ENCODE assay signal across 19 cellular contexts in genomic region chr5:31554552-31554951, GRCh38.
"Had no signal": no experiment of that assay in that cellular context is flagged by ENCODE, and none has a peak within 500 bp of the region (broad histone marks: within the 10 kb centered on the region; RNA-seq: fewer than 3 reads in every experiment).

No MANE protein-coding gene starts in this region.

- H3K27me3 Mint-ChIP-seq: activated CD4-positive, alpha-beta T cell treated with anti-CD3 and anti-CD28 coated beads, Interleukin-2, amount 10 ng/mL, durations not matched to agents 24 days and 14 days; activated CD8-positive, alpha-beta memory T cell treated with anti-CD3 and anti-CD28 coated beads, Interleukin-2, amount 10 ng/mL, durations not matched to agents 7 days and 5 days; activated naive CD4-positive, alpha-beta T cell treated with anti-CD3 and anti-CD28 coated beads, Interleukin-2, amount 50 U/mL, for 24 hours had no signal

- H3K4me1 ChIP-seq: body of pancreas had no signal

- H3K27ac Mint-ChIP-seq: activated CD4-positive, alpha-beta T cell treated with anti-CD3 and anti-CD28 coated beads, Interleukin-2, amount 10 ng/mL, durations not matched to agents 24 days and 14 days; activated CD8-positive, alpha-beta memory T cell treated with anti-CD3 and anti-CD28 coated beads, Interleukin-2, amount 10 ng/mL, durations not matched to agents 7 days and 5 days; T-helper 1 cell treated with Interleukin-12 subunit alpha and Interleukin-12 subunit beta and Interleukin-4 antibody, amounts not matched to agents 30 μg/mL and 1 μg/mL, for 36 hours; WTC11 had no signal

- ATAC-seq: activated CD8-positive, alpha-beta memory T cell treated with anti-CD3 and anti-CD28 coated beads, Interleukin-2, amount 10 ng/mL, durations not matched to agents 7 days and 5 days; body of pancreas; WTC11 had no signal

- H3K9me3 ChIP-seq: body of pancreas had no signal

- H3K4me1 Mint-ChIP-seq: activated CD8-positive, alpha-beta memory T cell treated with anti-CD3 and anti-CD28 coated beads, Interleukin-2, amount 10 ng/mL, durations not matched to agents 7 days and 5 days; activated naive CD4-positive, alpha-beta T cell treated with anti-CD3 and anti-CD28 coated beads, Interleukin-2, amount 50 U/mL, for 24 hours; WTC11 had no signal

- H3K4me3 ChIP-seq: body of pancreas had no signal

- DNase-seq: activated CD4-positive, alpha-beta T cell treated with anti-CD3 and anti-CD28 coated beads for 1 hour; activated CD4-positive, alpha-beta T cell treated with anti-CD3 and anti-CD28 coated beads, Interleukin-2, amount 10 ng/mL, durations not matched to agents 24 days and 14 days; activated CD4-positive, alpha-beta T cell treated with anti-CD3 and anti-CD28 coated beads, Interleukin-2, amount 50 U/mL, for 48 hours; activated CD8-positive, alpha-beta memory T cell treated with anti-CD3 and anti-CD28 coated beads, Interleukin-2, amount 10 ng/mL, durations not matched to agents 7 days and 5 days; aorta; body of pancreas; cerebellar nuclear complex; MM.1S; NCI-H1105 treated with DMSO at 0.1 percent for 48 hours; NCI-H1436 treated with DMSO at 0.1 percent for 48 hours; NCI-H187; NCI-H2081; NCI-H510A treated with DMSO at 0.1 percent for 48 hours; NCI-H69; SHP77 treated with DMSO at 0.1 percent for 48 hours had no signal

- H3K27me3 ChIP-seq: body of pancreas had no signal

- H3K27ac ChIP-seq: body of pancreas, KMS-11 had no signal

- H3K4me3 Mint-ChIP-seq: activated CD4-positive, alpha-beta T cell treated with anti-CD3 and anti-CD28 coated beads, Interleukin-2, amount 10 ng/mL, durations not matched to agents 24 days and 14 days; activated CD8-positive, alpha-beta memory T cell treated with anti-CD3 and anti-CD28 coated beads, Interleukin-2, amount 10 ng/mL, durations not matched to agents 7 days and 5 days; activated naive CD4-positive, alpha-beta T cell treated with anti-CD3 and anti-CD28 coated beads, Interleukin-2, amount 50 U/mL, for 24 hours; T-helper 1 cell treated with Interleukin-12 subunit alpha and Interleukin-12 subunit beta and Interleukin-4 antibody, amounts not matched to agents 30 μg/mL and 1 μg/mL, for 36 hours; WTC11 had no signal

- H3K9me3 Mint-ChIP-seq: activated CD4-positive, alpha-beta T cell treated with anti-CD3 and anti-CD28 coated beads, Interleukin-2, amount 10 ng/mL, durations not matched to agents 24 days and 14 days; activated naive CD4-positive, alpha-beta T cell treated with anti-CD3 and anti-CD28 coated beads, Interleukin-2, amount 50 U/mL, for 24 hours; T-helper 1 cell treated with Interleukin-12 subunit alpha and Interleukin-12 subunit beta and Interleukin-4 antibody, amounts not matched to agents 30 μg/mL and 1 μg/mL, for 36 hours had no signal
